In genomic region chr10:26385443-26385842, GRCh38 we compare ENCODE assay signal across 15 cellular contexts.
DNase-seq lines count a peak whose midpoint lies in the region; ATAC-seq lines count a peak whose summit lies in the region.
"Had no signal": no experiment of that assay in that cellular context is flagged by ENCODE, and none has a peak within 500 bp of the region (broad histone marks: within the 10 kb centered on the region; RNA-seq: fewer than 3 reads in every experiment).

No MANE protein-coding gene starts in this region.

- peaks cover 0 to 4% of the 10 kb centered on the region in 2 donors for H3K27me3 Mint-ChIP-seq in stimulated activated naive B cell treated with anti-CD40 and anti-IgM and Interleukin-4, amounts not matched to agents 10 μg/mL and 1 μg/mL and 100 μg/mL, for 72 hours
- H3K27me3 Mint-ChIP-seq: CD4-positive, alpha-beta T cell had no signal

- peaks cover 0 to 14% of the 10 kb centered on the region in 2 donors for H3K36me3 Mint-ChIP-seq in stimulated activated naive B cell treated with anti-CD40 and anti-IgM and Interleukin-4, amounts not matched to agents 10 μg/mL and 1 μg/mL and 100 μg/mL, for 72 hours

- H3K27ac Mint-ChIP-seq in stimulated activated naive B cell treated with anti-CD40 and anti-IgM and Interleukin-4, amounts not matched to agents 10 μg/mL and 1 μg/mL and 100 μg/mL, for 72 hours, result peak overlapping the region; percentile 27
- H3K27ac Mint-ChIP-seq: B cell; CD4-positive, alpha-beta T cell; GM23338 had no signal

- H3K4me1 Mint-ChIP-seq in stimulated activated naive B cell treated with anti-CD40 and anti-IgM and Interleukin-4, amounts not matched to agents 10 μg/mL and 1 μg/mL and 100 μg/mL, for 72 hours, result peaks cover 24 to 41% of the 10 kb centered on the region in 2 donors
- H3K4me1 Mint-ChIP-seq: GM23338 had no signal

- H3K4me3 Mint-ChIP-seq in stimulated activated naive B cell treated with anti-CD40 and anti-IgM and Interleukin-4, amounts not matched to agents 10 μg/mL and 1 μg/mL and 100 μg/mL, for 72 hours, result peak overlapping the region in 1 of 2 donors; percentile 23
- H3K4me3 Mint-ChIP-seq: B cell; CD4-positive, alpha-beta T cell; GM23338 had no signal

- no peak for DNase-seq in stimulated activated naive B cell treated with anti-CD40 and anti-IgM and Interleukin-4, amounts not matched to agents 10 μg/mL and 1 μg/mL and 100 μg/mL, for 72 hours
- no peak for DNase-seq in activated CD8-positive, alpha-beta memory T cell treated with anti-CD3 and anti-CD28 coated beads, Interleukin-2, amount 50 U/mL, for 4 hours
- DNase-seq in NCI-H510A treated with DMSO at 0.1 percent for 48 hours (lab: John Stamatoyannopoulos, UW), result no peak
- no peak for DNase-seq in NCI-H82 treated with DMSO at 0.1 percent for 48 hours (lab: John Stamatoyannopoulos, UW; ENCODE audit: unreplicated experiment)
- DNase-seq: C1 segment of cervical spinal cord; CD4-positive, alpha-beta T cell; DMS79; H7; IMR-90; KG1 had no signal

- peaks cover 8 to 9% of the 10 kb centered on the region in 2 donors for H3K9me3 Mint-ChIP-seq in stimulated activated naive B cell treated with anti-CD40 and anti-IgM and Interleukin-4, amounts not matched to agents 10 μg/mL and 1 μg/mL and 100 μg/mL, for 72 hours
- H3K9me3 Mint-ChIP-seq: GM23338 had no signal

- ATAC-seq in GM18868 (IDR thresholded peaks at IDR 0.05; ENCODE audit: unreplicated experiment) (peak; percentile 57), GM21825 (IDR thresholded peaks at IDR 0.05; ENCODE audit: unreplicated experiment) (peak; percentile 48), HG03045 (IDR thresholded peaks at IDR 0.05; ENCODE audit: unreplicated experiment) (peak; percentile 45)
- peak; percentile 58 to 69 for ATAC-seq in stimulated activated naive B cell treated with anti-CD40 and anti-IgM and Interleukin-4, amounts not matched to agents 10 μg/mL and 1 μg/mL and 100 μg/mL, for 72 hours (replicated peaks)
- ATAC-seq: GM23338 had no signal
